11 cellular contexts compared by ENCODE assay signal in genomic region chr2:159089543-159089942, GRCh38.
A peak's percentile ranks its signal among the peaks of the same experiment; 100 is the strongest.
DNase-seq lines count a peak whose midpoint lies in the region; ATAC-seq and TF ChIP-seq lines count a peak whose summit lies in the region.
"Had no signal": no experiment of that assay in that cellular context is flagged by ENCODE, and none has a peak within 500 bp of the region (broad histone marks: within the 10 kb centered on the region; RNA-seq: fewer than 3 reads in every experiment).

No MANE protein-coding gene starts in this region.

- H2AK9ac ChIP-seq in IMR-90 (replicated peaks; ENCODE audit: low read depth, low read length, poor library complexity): peak overlapping the region; percentile 17

- peak overlapping the region; percentile 3; the same call in 1 of the 2 replicates for H3K23ac ChIP-seq in IMR-90 (ENCODE audit: low read depth, low read length)
- H3K23ac ChIP-seq in mesenchymal stem cell (ENCODE audit: low read length in 2 of 2): no peak overlapping the region

- intact Hi-C loops in IMR-90 (cut with micrococcal nuclease): no loop called here

- TF ChIP-seq RAD21 in IMR-90 (IDR thresholded peaks at IDR 0.05; ENCODE audit: low read length): no peak

- H2BK5ac ChIP-seq in IMR-90 (ENCODE audit: low read depth, low read length, poor library complexity, severe bottlenecking): peak overlapping the region; percentile 4
- H2BK5ac ChIP-seq in mesenchymal stem cell (ENCODE audit: low read depth, low read length, poor library complexity, severe bottlenecking): no peak overlapping the region

- no peak for TF ChIP-seq POLR2A in IMR-90 (IDR thresholded peaks at IDR 0.05; ENCODE audit: low read depth, low read length)

- no peak overlapping the region for H4K5ac ChIP-seq in IMR-90 (ENCODE audit: low read depth, low read length)

- H3K4me3 ChIP-seq in IMR-90 (ENCODE audit: insufficient read depth, low read depth, low read length): no peak overlapping the region
- H3K4me3 ChIP-seq in mesenchymal stem cell (ENCODE audit: insufficient read depth in 1 of 2, low read depth in 1 of 2, low read length in 2 of 2): no peak overlapping the region

- H3K27ac ChIP-seq in IMR-90 (ENCODE audit: insufficient read depth, low read length) (no peak overlapping the region), mesenchymal stem cell (ENCODE audit: low read length, poor library complexity, severe bottlenecking) (peak overlapping the region; percentile 43), substantia nigra (ENCODE audit: low read depth, low read length, poor library complexity, severe bottlenecking) (peak overlapping the region; percentile 42)

- H3K4me1 ChIP-seq in IMR-90 (ENCODE audit: control insufficient read depth, insufficient read depth, low read length) (peaks cover 47% of the 10 kb centered on the region), mesenchymal stem cell (ENCODE audit: control insufficient read depth, insufficient read depth, low read depth, low read length) (peaks cover 25% of the 10 kb centered on the region)

- TF ChIP-seq CTCF in IMR-90 (conservative IDR thresholded peaks at IDR 0.05; ENCODE audit: low read depth, low read length): no peak

- no peak for DNase-seq in IMR-90
- DNase-seq in dermis blood vessel endothelial cell: peak; percentile 33
- DNase-seq in mesenchymal stem cell: no peak
- peak in 19 of 49 donors; percentile 13 to 56 (median 24) for DNase-seq in substantia nigra (lab: John Stamatoyannopoulos, UW)
- no peak for DNase-seq in ureter (ENCODE audit: low spot score)
- DNase-seq in NCI-H1092 treated with DMSO at 0.1 percent for 48 hours (lab: John Stamatoyannopoulos, UW): no peak
- DNase-seq in NCI-H1048 (lab: John Stamatoyannopoulos, UW): no peak
- DNase-seq: activated CD4-positive, alpha-beta T cell treated with anti-CD3 and anti-CD28 coated beads, Interleukin-2, amount 10 ng/mL, durations not matched to agents 7 days and 5 days; brain microvascular endothelial cell; Karpas-422 had no signal

- no peak overlapping the region for H3K56ac ChIP-seq in IMR-90 (ENCODE audit: extremely low read depth, insufficient read depth, low read length)

- 60% methylated on average over 1 of the region's 3 CpGs; no CpG with 5 or more reads in 1 of the 2 experiments for WGBS in IMR-90 (ENCODE audit: extremely low coverage in 2 of 2, insufficient read length in 1 of 2), 2 experiments
- WGBS in mesenchymal stem cell: 79% methylated on average over 3 of the region's 3 CpGs

- H2BK120ac ChIP-seq in IMR-90 (ENCODE audit: low read depth, low read length): peak overlapping the region; percentile 77
- no peak overlapping the region for H2BK120ac ChIP-seq in mesenchymal stem cell (ENCODE audit: low read depth, low read length)

- H2AK5ac ChIP-seq in IMR-90 (ENCODE audit: low read depth, low read length) (peak overlapping the region; percentile 91), mesenchymal stem cell (ENCODE audit: low read length, severe bottlenecking) (peak overlapping the region; percentile 54)

- H3K79me1 ChIP-seq in IMR-90 (ENCODE audit: low read depth in 1 of 2, low read length in 2 of 2): peaks cover 42 to 69% of the 10 kb centered on the region in 2 experiments
- peaks cover 22% of the 10 kb centered on the region for H3K79me1 ChIP-seq in mesenchymal stem cell (replicated peaks; ENCODE audit: low read length, poor library complexity, severe bottlenecking)

- H4K20me1 ChIP-seq in IMR-90 (ENCODE audit: insufficient read depth, low read length): no peaks in the 10 kb centered on the region

- dilution Hi-C loops in IMR-90 (cut with HindIII; ENCODE audit: low sequenced_read_pairs, unreplicated experiment): no loop called here

- H3K36me3 ChIP-seq in IMR-90 (ENCODE audit: control insufficient read depth, insufficient read depth, low read length) (0 out of 2 replicates have a peak, but pooled peaks cover 2% of the 10 kb centered on the region), mesenchymal stem cell (ENCODE audit: control insufficient read depth in 1 of 2, insufficient read depth in 2 of 2, low read depth in 1 of 2, low read length in 2 of 2) (no peaks in the 10 kb centered on the region)

- H4K91ac ChIP-seq in IMR-90 (ENCODE audit: insufficient read depth, low read depth, low read length) (peak overlapping the region; percentile 70), mesenchymal stem cell (ENCODE audit: low read length) (peak overlapping the region; percentile 6)

- no peak for ATAC-seq in IMR-90 (ENCODE audit: low read depth)
- ATAC-seq in GM21619 (IDR thresholded peaks at IDR 0.05; ENCODE audit: unreplicated experiment): no peak

- no TSS peak for BruUV-seq in IMR-90 (replicated peaks; lab: Mats Ljungman, UMichigan)

- no peak overlapping the region for H3K4me2 ChIP-seq in IMR-90 (ENCODE audit: low read depth, low read length)
- no peak overlapping the region for H3K4me2 ChIP-seq in mesenchymal stem cell (ENCODE audit: low read length, poor library complexity, severe bottlenecking)

- peak overlapping the region; percentile 45 to 46 for H2BK12ac ChIP-seq in mesenchymal stem cell (ENCODE audit: low read length in 2 of 2)

- CTCF ChIA-PET in IMR-90 (lab: Yijun Ruan, JAX): no interaction called here

- peak overlapping the region in 1 of 2 experiments; percentile 69; a peak in 3 of 4 replicates for H4K8ac ChIP-seq in IMR-90 (ENCODE audit: low read depth in 2 of 2, low read length in 2 of 2)
- peak overlapping the region; percentile 35 for H4K8ac ChIP-seq in mesenchymal stem cell (ENCODE audit: low read length)

- H3K18ac ChIP-seq in IMR-90 (ENCODE audit: low read depth, low read length) (peak overlapping the region; percentile 34; the same call in 1 of the 2 replicates), mesenchymal stem cell (ENCODE audit: low read depth in 1 of 2, low read length in 2 of 2) (peak overlapping the region; percentile 33 to 94)

- POLR2A ChIA-PET in IMR-90 (lab: Charles Lee; ENCODE audit: unreplicated experiment): no interaction called here

- peak overlapping the region; percentile 55 for H3K4ac ChIP-seq in IMR-90 (ENCODE audit: low read depth, low read length)
- H3K4ac ChIP-seq in mesenchymal stem cell (ENCODE audit: low read depth in 1 of 2, low read length in 2 of 2): peak overlapping the region; percentile 58 to 81

- H2BK20ac ChIP-seq in IMR-90 (ENCODE audit: low read depth, low read length): peak overlapping the region; percentile 12

- peak overlapping the region; percentile 40 for H3K14ac ChIP-seq in IMR-90 (replicated peaks; ENCODE audit: low read depth, low read length)
- peak overlapping the region in 1 of 2 experiments; percentile 96 for H3K14ac ChIP-seq in mesenchymal stem cell (ENCODE audit: low read length in 2 of 2)

- no peaks in the 10 kb centered on the region for H3K9me3 ChIP-seq in IMR-90 (ENCODE audit: control insufficient read depth, insufficient read depth, low read length)
- no peaks in the 10 kb centered on the region for H3K9me3 ChIP-seq in mesenchymal stem cell (ENCODE audit: control insufficient read depth, low read length)

- H3K9ac ChIP-seq in IMR-90 (ENCODE audit: low read depth, low read length) (no peak overlapping the region), mesenchymal stem cell (ENCODE audit: low read length) (no peak overlapping the region)

- in situ Hi-C loops in IMR-90 (cut with MboI; ENCODE audit: low sequenced_read_pairs): no loop called here

- peak overlapping the region; percentile 74; the same call in 2 of the 3 replicates for H2BK15ac ChIP-seq in IMR-90 (ENCODE audit: low read depth, low read length)
- H2BK15ac ChIP-seq in mesenchymal stem cell (ENCODE audit: low read depth, poor library complexity, severe bottlenecking): no peak overlapping the region

- no peak overlapping the region for H2AFZ ChIP-seq in IMR-90 (replicated peaks; ENCODE audit: low read length, poor library complexity)
- H2AFZ ChIP-seq in mesenchymal stem cell (ENCODE audit: low read depth, low read length): no peak overlapping the region

- peaks cover 43% of the 10 kb centered on the region for H3K9me1 ChIP-seq in IMR-90 (ENCODE audit: insufficient read depth, low read length)

- H3K27me3 ChIP-seq in IMR-90 (ENCODE audit: control insufficient read depth, insufficient read depth, low read length): no peaks in the 10 kb centered on the region
- H3K27me3 ChIP-seq in mesenchymal stem cell (ENCODE audit: control insufficient read depth in 1 of 2, insufficient read depth in 1 of 2, low read length in 2 of 2): no peaks in the 10 kb centered on the region
- H3K27me3 ChIP-seq: brain microvascular endothelial cell had no signal

TF ChIP-seq in IMR-90, 13 proteins besides CTCF, POLR2A, EP300 and RAD21:
- no peak for TF ChIP-seq MAFK (IDR thresholded peaks at IDR 0.05; ENCODE audit: low read depth, low read length)
- no peak for TF ChIP-seq CHD1 (IDR thresholded peaks at IDR 0.05; ENCODE audit: low read depth, low read length)
- no peak for TF ChIP-seq USF2 (IDR thresholded peaks at IDR 0.05; ENCODE audit: low read depth, low read length)
- TF ChIP-seq CEBPB (IDR thresholded peaks at IDR 0.05; ENCODE audit: low read depth, low read length): no peak
- TF ChIP-seq ELK1 (IDR thresholded peaks at IDR 0.05; ENCODE audit: borderline replicate concordance, low read depth, low read length): no peak
- no peak for TF ChIP-seq MAZ (IDR thresholded peaks at IDR 0.05; ENCODE audit: borderline replicate concordance, low read depth, low read length)
- TF ChIP-seq MXI1 (IDR thresholded peaks at IDR 0.05; ENCODE audit: borderline replicate concordance, low read depth, low read length): no peak
